ENCODE assay signal across 8 cellular contexts in genomic region chr18:50287441-50288347, GRCh38. TPM values are rescaled to one million over a fixed set of nuclear protein-coding genes. Genes with fewer than 3 reads are reported as not detected.
DNase-seq lines count a peak whose midpoint lies in the region; ATAC-seq and TF ChIP-seq lines count a peak whose summit lies in the region.

Gene CXXC1, minus strand, starts transcription at chr18:50287692. Its CDS starts 103 bp downstream, at chr18:50287589.

- peak within 1 kb of the TSS; percentile 76 to 91 (median 79) for H3K4me3 ChIP-seq in breast epithelium
- H3K4me3 ChIP-seq in iPS-20b (ENCODE audit: low read length), result peak within 1 kb of the TSS; percentile 97
- peak within 1 kb of the TSS; percentile 47 to 93 (median 83) for H3K4me3 ChIP-seq in skin epidermis

- no peak for TF ChIP-seq POLR2A in breast epithelium (IDR thresholded peaks at IDR 0.05)

- H3K4me1 ChIP-seq in breast epithelium (no peaks in the 10 kb centered on the region), iPS-20b (ENCODE audit: insufficient read depth, low read length) (no peaks in the 10 kb centered on the region)

- H3K9ac ChIP-seq in iPS-20b (ENCODE audit: low read depth, low read length), result peak within 1 kb of the TSS; percentile 82; the same call in 1 of the 2 replicates

- TF ChIP-seq CTCF in VCaP (conservative IDR thresholded peaks at IDR 0.05) (peak; percentile 57), breast epithelium (IDR thresholded peaks at IDR 0.05) (peak; percentile 28 to 79 (median 65))

- intact Hi-C loops in breast epithelium (cut with DNase I; ENCODE audit: low total_unique reads), result no loop called here

- no peaks in the 10 kb centered on the region for H3K9me3 ChIP-seq in breast epithelium
- H3K9me3 ChIP-seq in iPS-20b (ENCODE audit: insufficient read depth, low read depth, low read length), result no peaks in the 10 kb centered on the region

- H3K27ac ChIP-seq in VCaP (peak within 1 kb of the TSS; percentile 78), breast epithelium (peak within 1 kb of the TSS; percentile 90 to 91), iPS-20b (ENCODE audit: low read length) (no peak within 1 kb of the TSS), skin epidermis (peak within 1 kb of the TSS in 20 of 21 experiments; percentile 75 to 91 (median 84))

- DNase-seq in AG08395 (ENCODE audit: low spot score) (peak; percentile 94), NCI-H2196 treated with DMSO at 0.1 percent for 48 hours (lab: John Stamatoyannopoulos, UW; ENCODE audit: unreplicated experiment) (peak; percentile 95), breast epithelium (ENCODE audit: low spot score in 2 of 2) (peak; percentile 96 to 98)

- ATAC-seq in GM18873 (IDR thresholded peaks at IDR 0.05; ENCODE audit: low FRiP score, unreplicated experiment) (peak; percentile 89), HG03139 (IDR thresholded peaks at IDR 0.05; ENCODE audit: unreplicated experiment) (peak; percentile 87)

- H3K36me3 ChIP-seq in breast epithelium, result peaks cover 5% of the 10 kb centered on the region
- H3K36me3 ChIP-seq in iPS-20b (ENCODE audit: insufficient read depth, low read depth, low read length), result peaks cover 31% of the 10 kb centered on the region

- no peaks in the 10 kb centered on the region for H3K27me3 ChIP-seq in breast epithelium
- H3K27me3 ChIP-seq in iPS-20b (ENCODE audit: insufficient read depth, low read length), result no peaks in the 10 kb centered on the region

RNA-seq across cellular contexts. Expression of gene CXXC1, which starts in this region (rescaled TPM):
- 10 to 100 TPM; 50.6 to 64.2 (median 61.5) TPM for total RNA-seq in breast epithelium
